ENCODE assay signal across 1 cellular context in the genomic region with DNA sequence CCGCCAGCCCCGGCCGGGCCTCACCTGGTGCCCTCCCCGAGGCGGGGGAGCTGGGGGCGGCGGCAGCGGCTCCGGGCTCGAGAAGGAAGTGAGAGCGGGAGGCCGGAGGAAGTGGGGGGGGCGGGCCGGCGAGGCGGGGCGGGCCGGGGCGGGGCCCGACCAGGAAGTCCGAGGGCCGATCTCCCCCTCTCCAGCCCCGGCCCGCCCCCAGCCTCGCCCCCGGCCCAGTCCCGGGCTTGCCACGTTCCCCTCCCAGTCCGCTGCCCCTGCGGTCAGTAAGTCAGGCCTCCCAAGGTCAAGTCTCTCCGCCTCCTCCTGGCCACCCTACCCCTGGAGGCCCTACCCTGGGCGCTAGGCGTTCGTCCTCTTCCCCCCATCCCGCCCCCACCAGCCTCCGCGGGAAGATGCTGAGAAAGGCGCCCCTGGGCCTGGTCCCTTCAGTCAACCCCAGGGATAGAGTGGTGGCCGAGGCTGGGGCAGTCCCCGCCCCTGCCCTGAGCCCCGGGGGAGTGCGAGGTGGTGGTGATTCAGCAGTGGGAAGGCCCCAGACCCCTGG.
TF ChIP-seq lines count a peak whose summit lies in the region.

TSS of gene RHOG (minus strand) at position 90 of the 556 bp plus-strand sequence. CDS start 12,821 bp downstream, outside the sequence.

TF ChIP-seq in K562, 482 proteins besides CTCF, POLR2A, EP300 and RAD21 (continued from another document and continues in another):
- TF ChIP-seq, protein P1, sequence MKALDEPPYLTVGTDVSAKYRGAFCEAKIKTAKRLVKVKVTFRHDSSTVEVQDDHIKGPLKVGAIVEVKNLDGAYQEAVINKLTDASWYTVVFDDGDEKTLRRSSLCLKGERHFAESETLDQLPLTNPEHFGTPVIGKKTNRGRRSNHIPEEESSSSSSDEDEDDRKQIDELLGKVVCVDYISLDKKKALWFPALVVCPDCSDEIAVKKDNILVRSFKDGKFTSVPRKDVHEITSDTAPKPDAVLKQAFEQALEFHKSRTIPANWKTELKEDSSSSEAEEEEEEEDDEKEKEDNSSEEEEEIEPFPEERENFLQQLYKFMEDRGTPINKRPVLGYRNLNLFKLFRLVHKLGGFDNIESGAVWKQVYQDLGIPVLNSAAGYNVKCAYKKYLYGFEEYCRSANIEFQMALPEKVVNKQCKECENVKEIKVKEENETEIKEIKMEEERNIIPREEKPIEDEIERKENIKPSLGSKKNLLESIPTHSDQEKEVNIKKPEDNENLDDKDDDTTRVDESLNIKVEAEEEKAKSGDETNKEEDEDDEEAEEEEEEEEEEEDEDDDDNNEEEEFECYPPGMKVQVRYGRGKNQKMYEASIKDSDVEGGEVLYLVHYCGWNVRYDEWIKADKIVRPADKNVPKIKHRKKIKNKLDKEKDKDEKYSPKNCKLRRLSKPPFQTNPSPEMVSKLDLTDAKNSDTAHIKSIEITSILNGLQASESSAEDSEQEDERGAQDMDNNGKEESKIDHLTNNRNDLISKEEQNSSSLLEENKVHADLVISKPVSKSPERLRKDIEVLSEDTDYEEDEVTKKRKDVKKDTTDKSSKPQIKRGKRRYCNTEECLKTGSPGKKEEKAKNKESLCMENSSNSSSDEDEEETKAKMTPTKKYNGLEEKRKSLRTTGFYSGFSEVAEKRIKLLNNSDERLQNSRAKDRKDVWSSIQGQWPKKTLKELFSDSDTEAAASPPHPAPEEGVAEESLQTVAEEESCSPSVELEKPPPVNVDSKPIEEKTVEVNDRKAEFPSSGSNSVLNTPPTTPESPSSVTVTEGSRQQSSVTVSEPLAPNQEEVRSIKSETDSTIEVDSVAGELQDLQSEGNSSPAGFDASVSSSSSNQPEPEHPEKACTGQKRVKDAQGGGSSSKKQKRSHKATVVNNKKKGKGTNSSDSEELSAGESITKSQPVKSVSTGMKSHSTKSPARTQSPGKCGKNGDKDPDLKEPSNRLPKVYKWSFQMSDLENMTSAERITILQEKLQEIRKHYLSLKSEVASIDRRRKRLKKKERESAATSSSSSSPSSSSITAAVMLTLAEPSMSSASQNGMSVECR (CRISPR knock-in tag; IDR thresholded peaks at IDR 0.05): no peak
- TF ChIP-seq OTX1 (CRISPR knock-in tag; IDR thresholded peaks at IDR 0.05) (no peak), NCOR1 (IDR thresholded peaks at IDR 0.05) (no peak; the same call in 1 of the 2 replicates), NBN (IDR thresholded peaks at IDR 0.05; ENCODE audit: low read depth) (no peak), CREBBP (IDR thresholded peaks at IDR 0.05; ENCODE audit: low read depth, low read length) (no peak), ESRRA (IDR thresholded peaks at IDR 0.05; ENCODE audit: borderline replicate concordance, low read depth) (peak; percentile 64; the same call in 1 of the 2 replicates), EGR1 (conservative IDR thresholded peaks at IDR 0.05) (no peak; the same call in 1 of the 2 replicates), SREBF1 (IDR thresholded peaks at IDR 0.05; ENCODE audit: borderline replicate concordance, low read depth, low read length) (no peak), ZNF184 (CRISPR knock-in tag; IDR thresholded peaks at IDR 0.05) (no peak), RAD51 (IDR thresholded peaks at IDR 0.05; ENCODE audit: borderline replicate concordance, low read depth) (no peak), SAP30 (IDR thresholded peaks at IDR 0.05; ENCODE audit: borderline replicate concordance, insufficient read depth, low read depth, low read length, poor library complexity, severe bottlenecking) (no peak), DEAF1 (CRISPR knock-in tag; IDR thresholded peaks at IDR 0.05) (no peak), SMARCA4 (IDR thresholded peaks at IDR 0.05) (no peak), ZZZ3 (IDR thresholded peaks at IDR 0.05) (no peak), GABPA (tag; conservative IDR thresholded peaks at IDR 0.05; ENCODE audit: low read depth) (peak; percentile 89), YY1 (IDR thresholded peaks at IDR 0.05; ENCODE audit: borderline replicate concordance in 1 of 3, control insufficient read depth in 1 of 3, extremely low read depth in 1 of 3, insufficient read depth in 3 of 3, insufficient read length in 1 of 3, insufficient replicate concordance in 2 of 3, low read depth in 1 of 3, low read length in 2 of 3) (peak in 1 of 3 experiments; percentile 8), ZNF445 (CRISPR knock-in tag; IDR thresholded peaks at IDR 0.05; ENCODE audit: low read depth) (no peak), CCAR2 (IDR thresholded peaks at IDR 0.05; ENCODE audit: low read depth, low read length) (no peak), KDM2B (CRISPR knock-in tag; IDR thresholded peaks at IDR 0.05) (no peak), RFX1 (IDR thresholded peaks at IDR 0.05) (no peak), HMG20B (CRISPR knock-in tag; IDR thresholded peaks at IDR 0.05) (no peak), ZNF197 (CRISPR knock-in tag; IDR thresholded peaks at IDR 0.05; ENCODE audit: low read depth) (no peak), PCBP2 (IDR thresholded peaks at IDR 0.05; ENCODE audit: low read depth, low read length, poor library complexity, severe bottlenecking) (no peak), POLR2H (tag; IDR thresholded peaks at IDR 0.05; ENCODE audit: low read depth) (peak; percentile 55; the same call in 1 of the 2 replicates), TCFL5 (CRISPR knock-in tag; conservative IDR thresholded peaks at IDR 0.05) (no peak), HINFP (tag; conservative IDR thresholded peaks at IDR 0.05; ENCODE audit: low read depth) (no peak), BCOR (IDR thresholded peaks at IDR 0.05) (no peak), JUNB (CRISPR knock-in tag; conservative IDR thresholded peaks at IDR 0.05) (no peak), RBFOX2 (IDR thresholded peaks at IDR 0.05; ENCODE audit: low read depth, low read length) (peak; percentile 82; the same call in 1 of the 2 replicates), NUFIP1 (IDR thresholded peaks at IDR 0.05; ENCODE audit: partially characterized antibody) (no peak), ZNF444 (CRISPR knock-in tag; IDR thresholded peaks at IDR 0.05) (no peak), SFPQ (IDR thresholded peaks at IDR 0.05; ENCODE audit: low read depth, low read length) (no peak), ZBTB7A (IDR thresholded peaks at IDR 0.05; ENCODE audit: borderline replicate concordance, control insufficient read depth, low read depth, low read length) (peak; percentile 73; the same call in 1 of the 2 replicates)
- TF ChIP-seq, protein P2, sequence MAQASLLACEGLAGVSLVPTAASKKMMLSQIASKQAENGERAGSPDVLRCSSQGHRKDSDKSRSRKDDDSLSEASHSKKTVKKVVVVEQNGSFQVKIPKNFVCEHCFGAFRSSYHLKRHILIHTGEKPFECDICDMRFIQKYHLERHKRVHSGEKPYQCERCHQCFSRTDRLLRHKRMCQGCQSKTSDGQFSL (CRISPR knock-in tag; IDR thresholded peaks at IDR 0.05): peak; percentile 62; the same call in 1 of the 2 replicates
- TF ChIP-seq, protein P2 (tag; IDR thresholded peaks at IDR 0.05): peak in 1 of 2 experiments; percentile 90; a peak in 2 of 4 replicates
- TF ChIP-seq, protein P3, sequence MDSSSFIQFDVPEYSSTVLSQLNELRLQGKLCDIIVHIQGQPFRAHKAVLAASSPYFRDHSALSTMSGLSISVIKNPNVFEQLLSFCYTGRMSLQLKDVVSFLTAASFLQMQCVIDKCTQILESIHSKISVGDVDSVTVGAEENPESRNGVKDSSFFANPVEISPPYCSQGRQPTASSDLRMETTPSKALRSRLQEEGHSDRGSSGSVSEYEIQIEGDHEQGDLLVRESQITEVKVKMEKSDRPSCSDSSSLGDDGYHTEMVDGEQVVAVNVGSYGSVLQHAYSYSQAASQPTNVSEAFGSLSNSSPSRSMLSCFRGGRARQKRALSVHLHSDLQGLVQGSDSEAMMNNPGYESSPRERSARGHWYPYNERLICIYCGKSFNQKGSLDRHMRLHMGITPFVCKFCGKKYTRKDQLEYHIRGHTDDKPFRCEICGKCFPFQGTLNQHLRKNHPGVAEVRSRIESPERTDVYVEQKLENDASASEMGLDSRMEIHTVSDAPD (CRISPR knock-in tag; IDR thresholded peaks at IDR 0.05): no peak
- TF ChIP-seq, protein P4, sequence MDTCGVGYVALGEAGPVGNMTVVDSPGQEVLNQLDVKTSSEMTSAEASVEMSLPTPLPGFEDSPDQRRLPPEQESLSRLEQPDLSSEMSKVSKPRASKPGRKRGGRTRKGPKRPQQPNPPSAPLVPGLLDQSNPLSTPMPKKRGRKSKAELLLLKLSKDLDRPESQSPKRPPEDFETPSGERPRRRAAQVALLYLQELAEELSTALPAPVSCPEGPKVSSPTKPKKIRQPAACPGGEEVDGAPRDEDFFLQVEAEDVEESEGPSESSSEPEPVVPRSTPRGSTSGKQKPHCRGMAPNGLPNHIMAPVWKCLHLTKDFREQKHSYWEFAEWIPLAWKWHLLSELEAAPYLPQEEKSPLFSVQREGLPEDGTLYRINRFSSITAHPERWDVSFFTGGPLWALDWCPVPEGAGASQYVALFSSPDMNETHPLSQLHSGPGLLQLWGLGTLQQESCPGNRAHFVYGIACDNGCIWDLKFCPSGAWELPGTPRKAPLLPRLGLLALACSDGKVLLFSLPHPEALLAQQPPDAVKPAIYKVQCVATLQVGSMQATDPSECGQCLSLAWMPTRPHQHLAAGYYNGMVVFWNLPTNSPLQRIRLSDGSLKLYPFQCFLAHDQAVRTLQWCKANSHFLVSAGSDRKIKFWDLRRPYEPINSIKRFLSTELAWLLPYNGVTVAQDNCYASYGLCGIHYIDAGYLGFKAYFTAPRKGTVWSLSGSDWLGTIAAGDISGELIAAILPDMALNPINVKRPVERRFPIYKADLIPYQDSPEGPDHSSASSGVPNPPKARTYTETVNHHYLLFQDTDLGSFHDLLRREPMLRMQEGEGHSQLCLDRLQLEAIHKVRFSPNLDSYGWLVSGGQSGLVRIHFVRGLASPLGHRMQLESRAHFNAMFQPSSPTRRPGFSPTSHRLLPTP (IDR thresholded peaks at IDR 0.05; ENCODE audit: borderline replicate concordance, extremely low read depth, insufficient read length): no peak
